In the genomic region with DNA sequence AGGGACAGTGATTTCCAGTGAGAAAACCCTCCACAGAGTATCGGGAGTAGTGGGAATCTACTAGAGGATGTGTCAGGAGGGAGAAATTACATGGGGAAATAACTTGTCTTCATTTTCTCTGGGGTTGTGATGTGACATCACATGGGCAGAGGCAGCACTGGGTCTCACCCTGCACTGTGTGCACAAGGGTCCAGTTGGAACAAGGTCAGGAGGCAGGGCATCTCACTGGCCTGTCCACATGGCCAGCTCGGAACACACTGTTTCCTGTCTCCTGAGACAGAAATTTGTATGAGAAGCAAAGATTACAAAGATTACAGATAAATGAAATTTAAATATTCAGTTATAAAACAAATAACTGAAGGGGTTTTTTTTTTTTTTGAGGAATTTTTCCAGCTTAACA, we compare ENCODE assay signal across 25 cellular contexts.
DNase-seq lines count a peak whose midpoint lies in the region; ATAC-seq and TF ChIP-seq lines count a peak whose summit lies in the region.
"Had no signal": no experiment of that assay in that cellular context is flagged by ENCODE, and none has a peak within 500 bp of the region (broad histone marks: within the 10 kb centered on the region; RNA-seq: fewer than 3 reads in every experiment).

No MANE protein-coding gene starts in this region.

- H3K27me3 ChIP-seq in iPS-15b (ENCODE audit: control insufficient read depth, insufficient read depth, low read length) (no peaks in the 10 kb centered on the region), psoas muscle (ENCODE audit: insufficient read depth in 3 of 3, low read length in 2 of 3) (no peaks in the 10 kb centered on the region), upper lobe of right lung (no peaks in the 10 kb centered on the region)
- H3K27me3 ChIP-seq: breast epithelium, left lung had no signal

- ATAC-seq in psoas muscle (no peak), upper lobe of right lung (peak; percentile 27)
- ATAC-seq: activated CD4-positive, alpha-beta T cell treated with anti-CD3 and anti-CD28 coated beads for 36 hours; left lung; natural killer cell had no signal

- H3K4me3 ChIP-seq in coronary artery: no peak overlapping the region
- H3K4me3 ChIP-seq in iPS-15b (ENCODE audit: low read depth, low read length): no peak overlapping the region
- no peak overlapping the region for H3K4me3 ChIP-seq in psoas muscle
- H3K4me3 ChIP-seq in upper lobe of right lung: no peak overlapping the region
- H3K4me3 ChIP-seq: breast epithelium, GM23248, left lung had no signal

- TF ChIP-seq CTCF in coronary artery (IDR thresholded peaks at IDR 0.05): no peak
- no peak for TF ChIP-seq CTCF in psoas muscle (IDR thresholded peaks at IDR 0.05)
- no peak for TF ChIP-seq CTCF in upper lobe of right lung (IDR thresholded peaks at IDR 0.05)
- TF ChIP-seq CTCF in glutamatergic neuron (IDR thresholded peaks at IDR 0.05; ENCODE audit: partially characterized antibody, unreplicated experiment): no peak

- H3K4me1 Mint-ChIP-seq in glutamatergic neuron (ENCODE audit: low read depth, unreplicated experiment): peaks cover 9% of the 10 kb centered on the region
- H3K4me1 Mint-ChIP-seq: activated CD4-positive, alpha-beta T cell treated with anti-CD3 and anti-CD28 coated beads for 36 hours; natural killer cell had no signal

- H3K36me3 ChIP-seq in iPS-15b (ENCODE audit: control insufficient read depth, insufficient read depth, low read length) (peaks cover 2% of the 10 kb centered on the region), psoas muscle (ENCODE audit: insufficient read depth in 1 of 2, low read depth in 1 of 2) (no peaks in the 10 kb centered on the region), upper lobe of right lung (no peaks in the 10 kb centered on the region)
- H3K36me3 ChIP-seq: breast epithelium, left lung had no signal

- H3K27me3 Mint-ChIP-seq in glutamatergic neuron (ENCODE audit: unreplicated experiment): peaks cover 1% of the 10 kb centered on the region
- H3K27me3 Mint-ChIP-seq: activated CD4-positive, alpha-beta T cell treated with anti-CD3 and anti-CD28 coated beads for 36 hours; dendritic cell treated with granulocyte-macrophage colony-stimulating factor and Interleukin-4, amounts not matched to agents 40 ng/mL and 50 ng/mL, for 4 days had no signal

- H3K9me3 ChIP-seq in iPS-15b (ENCODE audit: control insufficient read depth, insufficient read depth, low read length) (no peaks in the 10 kb centered on the region), psoas muscle (no peaks in the 10 kb centered on the region), upper lobe of right lung (no peaks in the 10 kb centered on the region)
- H3K9me3 ChIP-seq: breast epithelium, left lung had no signal

- H3K4me1 ChIP-seq in iPS-15b (ENCODE audit: control insufficient read depth, insufficient read depth, low read length) (no peaks in the 10 kb centered on the region), psoas muscle (peaks cover 5% of the 10 kb centered on the region), upper lobe of right lung (peaks cover 31% of the 10 kb centered on the region)

- peak overlapping the region; percentile 81 to 93 for H3K27ac ChIP-seq in coronary artery
- H3K27ac ChIP-seq in psoas muscle: peak overlapping the region; percentile 19
- peak overlapping the region; percentile 58 for H3K27ac ChIP-seq in upper lobe of right lung
- no peak overlapping the region for H3K27ac ChIP-seq in caudate nucleus (ENCODE audit: low read depth, low read length)
- H3K27ac ChIP-seq: C4-2B, GM23248, left lung had no signal

- H3K4me3 Mint-ChIP-seq in glutamatergic neuron (ENCODE audit: unreplicated experiment): no peak overlapping the region
- H3K4me3 Mint-ChIP-seq: activated CD4-positive, alpha-beta T cell treated with anti-CD3 and anti-CD28 coated beads for 36 hours; dendritic cell treated with granulocyte-macrophage colony-stimulating factor and Interleukin-4, amounts not matched to agents 40 ng/mL and 50 ng/mL, for 4 days; natural killer cell had no signal

- no peak overlapping the region for H3K27ac Mint-ChIP-seq in glutamatergic neuron (ENCODE audit: unreplicated experiment)
- H3K27ac Mint-ChIP-seq: activated CD4-positive, alpha-beta T cell treated with anti-CD3 and anti-CD28 coated beads for 36 hours; dendritic cell treated with granulocyte-macrophage colony-stimulating factor and Interleukin-4, amounts not matched to agents 40 ng/mL and 50 ng/mL, for 4 days; natural killer cell had no signal

- 57 to 68% (median 64%) methylated on average over 2 of the region's 2 CpGs for WGBS in psoas muscle, 3 donors

- H3K36me3 Mint-ChIP-seq in glutamatergic neuron (ENCODE audit: unreplicated experiment): peaks cover 1% of the 10 kb centered on the region
- H3K36me3 Mint-ChIP-seq: natural killer cell had no signal

- peak overlapping the region; percentile 24 for H3K9ac ChIP-seq in iPS-15b (ENCODE audit: low read depth, low read length)
- H3K9ac ChIP-seq: GM23248 had no signal

- no peak for DNase-seq in coronary artery (ENCODE audit: low spot score)
- no peak for DNase-seq in psoas muscle
- DNase-seq in upper lobe of right lung: no peak
- DNase-seq in globus pallidus (ENCODE audit: low spot score): no peak
- DNase-seq in caudate nucleus (lab: John Stamatoyannopoulos, UW): no peak
- no peak for DNase-seq in glutamatergic neuron
- DNase-seq: activated CD4-positive, alpha-beta T cell treated with anti-CD3 and anti-CD28 coated beads for 36 hours; activated naive CD4-positive, alpha-beta T cell treated with Interleukin-2 at 50 U/mL for 16 hours; activated T-cell treated with anti-CD3 and anti-CD28 coated beads, Interleukin-2, amount 50 U/mL, for 48 hours; amniotic stem cell; DND-41; GM23248; head of caudate nucleus; KG1; left lung; natural killer cell; NCI-H1436; NCI-H2171 treated with DMSO at 0.1 percent for 48 hours; NCI-H524; small intestine; T-helper 1 cell had no signal

- intact Hi-C loops in psoas muscle (cut with DNase I): no loop called here
- intact Hi-C loops in upper lobe of right lung (cut with DNase I): no loop called here

- H3K9me3 Mint-ChIP-seq in glutamatergic neuron (ENCODE audit: unreplicated experiment): peaks cover 2% of the 10 kb centered on the region
- H3K9me3 Mint-ChIP-seq: natural killer cell had no signal
